Comparison of ENCODE assay signal across 9 cellular contexts in genomic region chr3:15812183-15812582, GRCh38. TPM values are rescaled to one million over a fixed set of nuclear protein-coding genes. Genes with fewer than 3 reads are reported as not detected.
DNase-seq lines count a peak whose midpoint lies in the region; ATAC-seq and TF ChIP-seq lines count a peak whose summit lies in the region.
"Had no signal": no experiment of that assay in that cellular context is flagged by ENCODE, and none has a peak within 500 bp of the region (broad histone marks: within the 10 kb centered on the region; RNA-seq: fewer than 3 reads in every experiment).

No MANE protein-coding gene starts in this region.

- no peak for TF ChIP-seq EP300 in neural cell (conservative IDR thresholded peaks at IDR 0.05; ENCODE audit: poor library complexity, severe bottlenecking)

- no peaks in the 10 kb centered on the region for H3K9me3 Mint-ChIP-seq in Calu3 (ENCODE audit: low read depth, unreplicated experiment)
- no peaks in the 10 kb centered on the region for H3K9me3 Mint-ChIP-seq in chondrocyte (ENCODE audit: low read depth)
- H3K9me3 Mint-ChIP-seq: nephron progenitor cell had no signal

- intact Hi-C loops in Calu3 (cut with micrococcal nuclease; ENCODE audit: unreplicated experiment) = loop anchor here (1.0 kb wide), 2 partner anchors 116 to 182 kb away; no protein-coding TSS in a partner anchor

- H2AFZ ChIP-seq in neural cell (ENCODE audit: low read depth, low read length) = no peak overlapping the region

- H3K27ac Mint-ChIP-seq in Calu3 (ENCODE audit: unreplicated experiment) = no peak overlapping the region
- H3K27ac Mint-ChIP-seq in chondrocyte (ENCODE audit: unreplicated experiment) = no peak overlapping the region
- H3K27ac Mint-ChIP-seq: nephron progenitor cell had no signal

- no peak for ATAC-seq in HG03442 (IDR thresholded peaks at IDR 0.05; ENCODE audit: unreplicated experiment)

- no peak overlapping the region for H3K9ac ChIP-seq in neural cell (ENCODE audit: low read length)

- DNase-seq in Calu3 (no peak), KBM-7 (peak; percentile 55), chondrocyte (ENCODE audit: low spot score) (no peak), GM19240 (ENCODE audit: insufficient read length, low spot score) (no peak), NCI-H510A treated with DMSO at 0.1 percent for 48 hours (lab: John Stamatoyannopoulos, UW) (no peak), HuH-7 (ENCODE audit: low spot score) (no peak)
- DNase-seq: nephron progenitor cell had no signal

- H3K9me2 ChIP-seq in neural cell (ENCODE audit: insufficient read depth, low read length) = no peaks in the 10 kb centered on the region

- CTCF ChIA-PET in Calu3 (lab: Charles Lee) = interaction anchor here (1.1 kb wide), 1 partner anchor 93 kb away, joined by 3 read pairs; no protein-coding TSS in a partner anchor

- TF ChIP-seq RAD21 in neural cell (conservative IDR thresholded peaks at IDR 0.05) = peak; percentile 33

- H3K4me3 Mint-ChIP-seq in Calu3 (ENCODE audit: low read depth, unreplicated experiment) (no peak overlapping the region), chondrocyte (ENCODE audit: unreplicated experiment) (no peak overlapping the region)
- H3K4me3 Mint-ChIP-seq: nephron progenitor cell had no signal

- H3K36me3 Mint-ChIP-seq in Calu3 (ENCODE audit: insufficient read depth, unreplicated experiment) (no peaks in the 10 kb centered on the region), chondrocyte (ENCODE audit: low read depth) (no peaks in the 10 kb centered on the region)

- in situ Hi-C loops in KBM-7 (cut with MboI; ENCODE audit: low pct_unique_long_range_greater_than_20kb, low sequenced_read_pairs) = loop anchor here (25.0 kb wide), 1 partner anchor 175 kb away; no protein-coding TSS in a partner anchor

- no peaks in the 10 kb centered on the region for H3F3A ChIP-seq in neural cell (ENCODE audit: insufficient read depth, low read length, poor library complexity, severe bottlenecking)

- H3K4me3 ChIP-seq in neural cell (ENCODE audit: low read length) = no peak overlapping the region

- no peaks in the 10 kb centered on the region for H4K20me1 ChIP-seq in neural cell (ENCODE audit: insufficient read depth)

- no TSS peak for BruUV-seq in Calu3 (replicated peaks; lab: Mats Ljungman, UMichigan)

- H3K4me2 ChIP-seq in neural cell (ENCODE audit: low read length) = no peak overlapping the region

- no peaks in the 10 kb centered on the region for H3K27me3 ChIP-seq in neural cell (ENCODE audit: insufficient read depth, low read depth, low read length)

- H3K27me3 Mint-ChIP-seq in Calu3 (ENCODE audit: unreplicated experiment) (no peaks in the 10 kb centered on the region), chondrocyte (ENCODE audit: low read depth) (no peaks in the 10 kb centered on the region)

- no peaks in the 10 kb centered on the region for H3K36me3 ChIP-seq in neural cell (ENCODE audit: insufficient read depth, low read length)

- H3K4me1 Mint-ChIP-seq in Calu3 (ENCODE audit: low read depth, unreplicated experiment) (peaks cover 22% of the 10 kb centered on the region), chondrocyte (ENCODE audit: low read depth) (peaks cover 11% of the 10 kb centered on the region)

- TF ChIP-seq CTCF in Calu3 (IDR thresholded peaks at IDR 0.05; ENCODE audit: unreplicated experiment) (peak; percentile 15), chondrocyte (IDR thresholded peaks at IDR 0.05) (peak; percentile 93), neural cell (IDR thresholded peaks at IDR 0.05; ENCODE audit: poor library complexity, severe bottlenecking) (peak; percentile 43)

- peaks cover 15% of the 10 kb centered on the region for H3K79me2 ChIP-seq in neural cell (replicated peaks; ENCODE audit: insufficient read depth, low read length)

- H3K9me3 ChIP-seq in neural cell (ENCODE audit: low read length) = no peaks in the 10 kb centered on the region

- H3K27ac ChIP-seq in neural cell (ENCODE audit: low read length) = no peak overlapping the region

TF ChIP-seq in neural cell, 6 proteins besides CTCF, POLR2A, EP300 and RAD21:
- TF ChIP-seq, protein P1, sequence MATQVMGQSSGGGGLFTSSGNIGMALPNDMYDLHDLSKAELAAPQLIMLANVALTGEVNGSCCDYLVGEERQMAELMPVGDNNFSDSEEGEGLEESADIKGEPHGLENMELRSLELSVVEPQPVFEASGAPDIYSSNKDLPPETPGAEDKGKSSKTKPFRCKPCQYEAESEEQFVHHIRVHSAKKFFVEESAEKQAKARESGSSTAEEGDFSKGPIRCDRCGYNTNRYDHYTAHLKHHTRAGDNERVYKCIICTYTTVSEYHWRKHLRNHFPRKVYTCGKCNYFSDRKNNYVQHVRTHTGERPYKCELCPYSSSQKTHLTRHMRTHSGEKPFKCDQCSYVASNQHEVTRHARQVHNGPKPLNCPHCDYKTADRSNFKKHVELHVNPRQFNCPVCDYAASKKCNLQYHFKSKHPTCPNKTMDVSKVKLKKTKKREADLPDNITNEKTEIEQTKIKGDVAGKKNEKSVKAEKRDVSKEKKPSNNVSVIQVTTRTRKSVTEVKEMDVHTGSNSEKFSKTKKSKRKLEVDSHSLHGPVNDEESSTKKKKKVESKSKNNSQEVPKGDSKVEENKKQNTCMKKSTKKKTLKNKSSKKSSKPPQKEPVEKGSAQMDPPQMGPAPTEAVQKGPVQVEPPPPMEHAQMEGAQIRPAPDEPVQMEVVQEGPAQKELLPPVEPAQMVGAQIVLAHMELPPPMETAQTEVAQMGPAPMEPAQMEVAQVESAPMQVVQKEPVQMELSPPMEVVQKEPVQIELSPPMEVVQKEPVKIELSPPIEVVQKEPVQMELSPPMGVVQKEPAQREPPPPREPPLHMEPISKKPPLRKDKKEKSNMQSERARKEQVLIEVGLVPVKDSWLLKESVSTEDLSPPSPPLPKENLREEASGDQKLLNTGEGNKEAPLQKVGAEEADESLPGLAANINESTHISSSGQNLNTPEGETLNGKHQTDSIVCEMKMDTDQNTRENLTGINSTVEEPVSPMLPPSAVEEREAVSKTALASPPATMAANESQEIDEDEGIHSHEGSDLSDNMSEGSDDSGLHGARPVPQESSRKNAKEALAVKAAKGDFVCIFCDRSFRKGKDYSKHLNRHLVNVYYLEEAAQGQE (IDR thresholded peaks at IDR 0.05; ENCODE audit: borderline replicate concordance) = no peak
- TF ChIP-seq POLR2AphosphoS5 (IDR thresholded peaks at IDR 0.05) = no peak
- no peak for TF ChIP-seq TAF1 (IDR thresholded peaks at IDR 0.05; ENCODE audit: low read depth)
- TF ChIP-seq EZH2 (IDR thresholded peaks at IDR 0.05; ENCODE audit: borderline replicate concordance, insufficient read depth, low read length, poor library complexity, severe bottlenecking) = no peak
- TF ChIP-seq MXI1 (conservative IDR thresholded peaks at IDR 0.05; ENCODE audit: poor library complexity, severe bottlenecking) = no peak
- no peak for TF ChIP-seq SMC3 (conservative IDR thresholded peaks at IDR 0.05; ENCODE audit: poor library complexity)

RNA-seq across cellular contexts. Expression of gene ANKRD28, which starts 14.4 kb away (rescaled TPM):
- total RNA-seq in Calu3 (2022) (54.2 and 57.7 TPM in 2 replicates), chondrocyte (92.5 to 124 TPM (median 104 TPM) in 3 replicates)
- polyA plus RNA-seq in neural cell = 67.1 and 101 TPM in 2 replicates
- 122 and 131 TPM in 2 replicates for polyA minus RNA-seq in neural cell

Comparison
In these comparisons a context has a peak if more than half of its experiments do, and no peak if none do; other contexts are left out.
1. CTCF ChIP-seq: peak in every context shown above with its lines; median percentile 93 in chondrocyte; 43 in neural cell; 15 in Calu3.